ENCODE assay signal across 8 cellular contexts in genomic region chr13:20128459-20128927, GRCh38. TPM values are rescaled to one million over a fixed set of nuclear protein-coding genes. Genes with fewer than 3 reads are reported as not detected.
DNase-seq lines count a peak whose midpoint lies in the region; ATAC-seq, FAIRE-seq and TF ChIP-seq lines count a peak whose summit lies in the region.

No MANE protein-coding gene starts in this region.

- H3K4me1 Mint-ChIP-seq in nephron progenitor cell: no peaks in the 10 kb centered on the region

- no peaks in the 10 kb centered on the region for H3K36me3 Mint-ChIP-seq in nephron progenitor cell (ENCODE audit: low read depth)

- peaks cover 17% of the 10 kb centered on the region for H3K4me1 ChIP-seq in PC-3 (ENCODE audit: insufficient read depth, low read length)
- H3K4me1 ChIP-seq in endothelial cell of umbilical vein (ENCODE audit: control insufficient read depth, extremely low read depth, insufficient read depth, low read length): peaks cover 4% of the 10 kb centered on the region

- peak overlapping the region; percentile 83 for H3K9ac ChIP-seq in PC-3 (ENCODE audit: low read length)
- H3K9ac ChIP-seq in endothelial cell of umbilical vein (replicated peaks; ENCODE audit: extremely low read depth, insufficient read depth, low read length): no peak overlapping the region

- peak overlapping the region; percentile 91 for H2AFZ ChIP-seq in PC-3 (ENCODE audit: low read length)
- peak overlapping the region; percentile 81 for H2AFZ ChIP-seq in endothelial cell of umbilical vein (ENCODE audit: low read depth, low read length)

- no peaks in the 10 kb centered on the region for H3K9me1 ChIP-seq in endothelial cell of umbilical vein (replicated peaks; ENCODE audit: control insufficient read depth, extremely low read depth, insufficient read depth, low read length)

- H3K79me2 ChIP-seq in PC-3 (ENCODE audit: low read length): no peaks in the 10 kb centered on the region
- H3K79me2 ChIP-seq in endothelial cell of umbilical vein (ENCODE audit: control insufficient read depth, insufficient read depth, low read length): no peaks in the 10 kb centered on the region

- H3K4me3 Mint-ChIP-seq in nephron progenitor cell: peak overlapping the region; percentile 67

- no peaks in the 10 kb centered on the region for H3K9me2 ChIP-seq in PC-3 (replicated peaks; ENCODE audit: low read length)

- H3K27me3 Mint-ChIP-seq in nephron progenitor cell (ENCODE audit: low read depth, poor library complexity): peaks cover 28% of the 10 kb centered on the region

- intact Hi-C loops in PC-3 (cut with micrococcal nuclease) (loop anchor here (1.0 kb wide), 1 partner anchor 35 kb away; no protein-coding TSS in a partner anchor), endothelial cell of umbilical vein (cut with micrococcal nuclease) (no loop called here)

- TF ChIP-seq CTCF in AG04450 (IDR thresholded peaks at IDR 0.05; ENCODE audit: low read depth, low read length): peak; percentile 18; the same call in 1 of the 2 replicates
- TF ChIP-seq CTCF in PC-3 (conservative IDR thresholded peaks at IDR 0.05; ENCODE audit: low read depth, low read length): peak; percentile 71
- no peak for TF ChIP-seq CTCF in endothelial cell of umbilical vein (IDR thresholded peaks at IDR 0.05; ENCODE audit: extremely low read depth in 1 of 2, insufficient read depth in 1 of 2, low read depth in 1 of 2, low read length in 2 of 2)
- no peak for TF ChIP-seq CTCF in nephron progenitor cell (IDR thresholded peaks at IDR 0.05)

- no peak for FAIRE-seq in endothelial cell of umbilical vein (lab: Jason Lieb, UNC)

- CTCF ChIA-PET in AG04450 (lab: Charles Lee): interaction anchor here (0.8 to 1.5 kb wide), 3 partner anchors 9 to 38 kb away, joined by 3 to 5 read pairs (median 3); no protein-coding TSS in a partner anchor
- CTCF ChIA-PET in PC-3 (lab: Charles Lee): interaction anchor here (0.6 to 1.6 kb wide), 5 partner anchors 12 to 47 kb away, joined by 3 to 4 read pairs (median 3); partner anchors contain the start of gene GJA3
- CTCF ChIA-PET in endothelial cell of umbilical vein (lab: Charles Lee): interaction anchor here (1.2 to 1.9 kb wide), 6 partner anchors 10 to 201 kb away, joined by 3 to 14 read pairs (median 5); partner anchors contain the start of gene GJA3

- TF ChIP-seq POLR2A in endothelial cell of umbilical vein (IDR thresholded peaks at IDR 0.05; ENCODE audit: low read depth, low read length): no peak

- H3K27ac ChIP-seq in AG04450 (ENCODE audit: low read depth, low read length) (no peak overlapping the region), PC-3 (ENCODE audit: low read length) (peak overlapping the region; percentile 60; the same call in 1 of the 2 replicates), endothelial cell of umbilical vein (ENCODE audit: insufficient read depth, low read depth, low read length) (no peak overlapping the region)

- H3K36me3 ChIP-seq in PC-3 (ENCODE audit: low read depth, low read length): no peaks in the 10 kb centered on the region
- no peaks in the 10 kb centered on the region for H3K36me3 ChIP-seq in endothelial cell of umbilical vein (ENCODE audit: control insufficient read depth in 2 of 2, extremely low read depth in 1 of 2, insufficient read depth in 2 of 2, low read length in 2 of 2)

- ATAC-seq in GM19463 (IDR thresholded peaks at IDR 0.05; ENCODE audit: unreplicated experiment) (peak; percentile 7), PC-3 (peak; percentile 63), GM18517 (IDR thresholded peaks at IDR 0.05; ENCODE audit: unreplicated experiment) (no peak)

- H3K4me2 ChIP-seq in PC-3 (ENCODE audit: low read length) (peak overlapping the region; percentile 93), endothelial cell of umbilical vein (ENCODE audit: insufficient read depth, low read length) (peak overlapping the region; percentile 84)

- no peak overlapping the region for H3K4me3 ChIP-seq in AG04450 (ENCODE audit: low read depth, low read length)
- peak overlapping the region; percentile 77 for H3K4me3 ChIP-seq in PC-3 (ENCODE audit: low read length)
- H3K4me3 ChIP-seq in endothelial cell of umbilical vein (replicated peaks in 1 of 3; ENCODE audit: insufficient read depth in 1 of 3, low read depth in 1 of 3, low read length in 3 of 3): peak overlapping the region in 1 of 3 experiments; percentile 19

- H4K20me1 ChIP-seq in PC-3 (ENCODE audit: low read length) (no peaks in the 10 kb centered on the region), endothelial cell of umbilical vein (replicated peaks; ENCODE audit: control insufficient read depth, extremely low read depth, insufficient read depth, low read length) (no peaks in the 10 kb centered on the region)

- dilution Hi-C loops in endothelial cell of umbilical vein (cut with MboI; ENCODE audit: extremely low pct_ligation_motif_present, low sequenced_read_pairs): no loop called here

- no peaks in the 10 kb centered on the region for H3F3A ChIP-seq in PC-3 (ENCODE audit: low read length, unreplicated experiment)

- H3K27ac Mint-ChIP-seq in nephron progenitor cell: no peak overlapping the region

- BruUV-seq in PC-3 (replicated peaks; lab: Mats Ljungman, UMichigan): no TSS peak
- BruUV-seq in endothelial cell of umbilical vein (replicated peaks; lab: Mats Ljungman, UMichigan): no TSS peak

- H3K27me3 ChIP-seq in AG04450 (ENCODE audit: control insufficient read depth, insufficient read depth, low read length) (peaks cover 8% of the 10 kb centered on the region), PC-3 (ENCODE audit: low read length) (no peaks in the 10 kb centered on the region), endothelial cell of umbilical vein (ENCODE audit: control insufficient read depth in 2 of 2, insufficient read depth in 2 of 2, low read length in 2 of 2) (peaks cover 23 to 29% of the 10 kb centered on the region in 2 experiments)

- POLR2A ChIA-PET in AG04450 (lab: Yijun Ruan, JAX) (interaction anchor here (1.1 kb wide), 1 partner anchor 35 kb away, joined by 4 read pairs; no protein-coding TSS in a partner anchor), PC-3 (lab: Charles Lee; ENCODE audit: unreplicated experiment) (interaction anchor here (0.6 to 1.2 kb wide), 3 partner anchors 9 to 32 kb away, joined by 3 to 4 read pairs (median 4); no protein-coding TSS in a partner anchor), endothelial cell of umbilical vein (lab: Charles Lee) (interaction anchor here (1.5 kb wide), 1 partner anchor 10 kb away, joined by 5 read pairs; no protein-coding TSS in a partner anchor)

- H3K9me3 ChIP-seq in AG04450 (ENCODE audit: control insufficient read depth, insufficient read depth, low read length) (no peaks in the 10 kb centered on the region; the same call in 1 of the 2 replicates), PC-3 (ENCODE audit: low read length) (no peaks in the 10 kb centered on the region), endothelial cell of umbilical vein (replicated peaks; ENCODE audit: control insufficient read depth, insufficient read depth, low read length) (no peaks in the 10 kb centered on the region)

- DNase-seq in AG04450 (ENCODE audit: low read depth, low spot score) (no peak), PC-3 (peak; percentile 50), endothelial cell of umbilical vein (ENCODE audit: low read depth, low spot score) (no peak), nephron progenitor cell (peak; percentile 21), AML-193 (lab: John Stamatoyannopoulos, UW) (no peak)
- DNase-seq in central memory CD4-positive, alpha-beta T cell: no peak

- no peaks in the 10 kb centered on the region for H3K9me3 Mint-ChIP-seq in nephron progenitor cell

TF ChIP-seq in endothelial cell of umbilical vein, 7 proteins besides CTCF, POLR2A, EP300 and RAD21:
- peak; percentile 65 for TF ChIP-seq EZH2 (IDR thresholded peaks at IDR 0.05; ENCODE audit: borderline replicate concordance, low read depth, low read length, severe bottlenecking)
- no peak for TF ChIP-seq POLR2AphosphoS5 (IDR thresholded peaks at IDR 0.05; ENCODE audit: insufficient read depth, low read depth, low read length)
- no peak for TF ChIP-seq JUN (IDR thresholded peaks at IDR 0.05; ENCODE audit: borderline replicate concordance, insufficient read depth, insufficient read length, low read depth)
- TF ChIP-seq MYC (IDR thresholded peaks at IDR 0.05; ENCODE audit: low read depth, low read length): no peak

RNA-seq across cellular contexts. Expression of gene GJA3, which starts 32.4 kb away (rescaled TPM):
- polyA plus RNA-seq in AG04450 (2011; rRNA removed): 2.4 and 2.7 TPM in 2 replicates
- 2.1 and 3.1 TPM in 2 replicates for polyA minus RNA-seq in AG04450 (2011; rRNA and poly(A)+ RNA removed)
- total RNA-seq in PC-3 (2014; rRNA removed): 0.55 and 1.2 TPM in 2 replicates
- total RNA-seq in endothelial cell of umbilical vein: not detected in 2 replicates
- polyA plus RNA-seq in endothelial cell of umbilical vein: not detected in 2 replicates
- not detected in 2 replicates for polyA plus RNA-seq in endothelial cell of umbilical vein (2011; cell fraction: cytosol; rRNA removed)
- not detected in 2 replicates for polyA plus RNA-seq in endothelial cell of umbilical vein (2011; cell fraction: nucleus; rRNA removed)
- polyA plus RNA-seq in endothelial cell of umbilical vein (2012): not detected in 2 replicates
- not detected in 2 replicates for polyA minus RNA-seq in endothelial cell of umbilical vein
- not detected for polyA minus RNA-seq in endothelial cell of umbilical vein (2011; cell fraction: cytosol; rRNA and poly(A)+ RNA removed)
- polyA minus RNA-seq in endothelial cell of umbilical vein (2011; cell fraction: nucleus; rRNA and poly(A)+ RNA removed): not detected in 2 replicates

Comparison
In these comparisons a context has a peak if more than half of its experiments do, and no peak if none do; other contexts are left out.
1. DNase-seq: peak in PC-3 (single experiment) and nephron progenitor cell (single experiment); none in AG04450 (single experiment), endothelial cell of umbilical vein (single experiment), AML-193 (0 of 2) and central memory CD4-positive, alpha-beta T cell (single experiment).
2. CTCF ChIP-seq: peak in AG04450 (single experiment) and PC-3 (single experiment); none in endothelial cell of umbilical vein (0 of 2) and nephron progenitor cell (single experiment).